1 cellular context compared by ENCODE assay signal in genomic region chr1:43460988-43461693, GRCh38.
A peak's percentile ranks its signal among the peaks of the same experiment; 100 is the strongest.
TF ChIP-seq lines count a peak whose summit lies in the region.

No MANE protein-coding gene starts in this region.

TF ChIP-seq in IMR-90, 13 proteins besides CTCF, POLR2A, EP300 and RAD21 (continued from another document):
- TF ChIP-seq FOS (IDR thresholded peaks at IDR 0.05; ENCODE audit: low read depth, low read length) (no peak), CEBPB (IDR thresholded peaks at IDR 0.05; ENCODE audit: low read depth, low read length) (peak; percentile 61), RFX5 (IDR thresholded peaks at IDR 0.05; ENCODE audit: low read depth, low read length) (no peak), MXI1 (IDR thresholded peaks at IDR 0.05; ENCODE audit: borderline replicate concordance, low read depth, low read length) (no peak)
